ENCODE assay signal across 8 cellular contexts in the genomic region with DNA sequence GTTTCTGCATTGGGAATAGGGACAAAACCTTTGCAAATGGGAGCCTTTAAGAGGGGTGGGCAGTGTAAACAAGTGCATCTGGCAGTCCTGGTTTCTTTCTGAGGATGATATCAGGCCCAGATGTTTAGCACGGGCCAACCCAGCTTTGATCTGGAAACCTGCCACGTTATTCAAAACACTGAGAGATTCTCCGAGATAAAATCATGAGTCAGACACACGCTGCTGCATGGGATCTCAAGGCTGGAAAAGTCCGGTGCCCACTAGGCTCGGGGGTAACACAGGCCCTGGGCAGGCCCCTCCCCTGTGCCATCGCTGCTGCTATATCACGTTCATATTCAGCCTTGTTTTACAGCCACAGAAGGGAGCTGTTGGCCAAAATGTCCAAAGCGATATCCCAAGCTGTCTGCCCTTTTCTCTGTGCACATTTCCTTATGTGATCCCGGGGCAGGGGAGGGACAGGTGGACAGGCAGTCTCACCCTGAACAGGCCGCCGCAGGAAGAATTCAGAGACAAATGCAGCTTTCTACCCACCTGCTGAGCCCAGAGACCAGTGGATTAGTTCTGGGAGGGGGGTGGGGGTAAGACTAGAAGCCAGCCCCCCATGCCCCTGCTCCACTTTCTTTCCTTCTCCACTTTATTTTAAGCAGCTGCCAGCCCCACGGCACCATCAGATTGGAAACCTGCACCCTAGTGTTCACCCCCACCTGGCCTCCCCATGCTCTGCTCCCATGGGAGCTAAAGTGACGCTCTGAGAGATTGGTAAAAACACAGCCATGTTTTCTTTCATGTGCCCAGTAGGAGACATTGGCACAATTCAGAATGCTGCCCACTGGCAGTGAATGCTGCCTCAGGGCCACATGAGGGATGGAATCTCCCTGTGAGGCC.
DNase-seq lines count a peak whose midpoint lies in the region; ATAC-seq and TF ChIP-seq lines count a peak whose summit lies in the region.

No MANE protein-coding gene starts in this region.

- H3K4me3 Mint-ChIP-seq in type B pancreatic cell, result no peak overlapping the region
- H3K4me3 Mint-ChIP-seq in stimulated activated effector memory CD8-positive, alpha-beta T cell treated with anti-CD3 and anti-CD28 coated beads, Interleukin-12 subunit alpha, Interleukin-12 subunit beta, amount 100 ng/mL, for 72 hours, result no peak overlapping the region

- H3K27ac Mint-ChIP-seq in type B pancreatic cell, result no peak overlapping the region
- no peak overlapping the region for H3K27ac Mint-ChIP-seq in stimulated activated effector memory CD8-positive, alpha-beta T cell treated with anti-CD3 and anti-CD28 coated beads, Interleukin-12 subunit alpha, Interleukin-12 subunit beta, amount 100 ng/mL, for 72 hours

- DNase-seq in NCI-H1105 treated with DMSO at 0.1 percent for 48 hours (lab: John Stamatoyannopoulos, UW) (peak; percentile 19), NCI-H1105 (lab: John Stamatoyannopoulos, UW) (no peak), body of pancreas (peak in 3 of 4 donors; percentile 26 to 42 (median 36)), islet precursor cell (peak; percentile 51), type B pancreatic cell (ENCODE audit: extremely low spot score, unreplicated experiment) (peak; percentile 51), GDM1 (lab: John Stamatoyannopoulos, UW) (no peak)
- no peak for DNase-seq in stimulated activated effector memory CD8-positive, alpha-beta T cell treated with anti-CD3 and anti-CD28 coated beads, Interleukin-12 subunit alpha, Interleukin-12 subunit beta, amount 100 ng/mL, for 72 hours (ENCODE audit: low spot score in 2 of 2)

- no peaks in the 10 kb centered on the region for H3K27me3 ChIP-seq in body of pancreas

- H3K27ac ChIP-seq in body of pancreas, result no peak overlapping the region

- ATAC-seq in body of pancreas (no peak), GM21737 (IDR thresholded peaks at IDR 0.05; ENCODE audit: unreplicated experiment) (no peak)
- ATAC-seq in stimulated activated effector memory CD8-positive, alpha-beta T cell treated with anti-CD3 and anti-CD28 coated beads, Interleukin-12 subunit alpha, Interleukin-12 subunit beta, amount 100 ng/mL, for 72 hours, result no peak

- TF ChIP-seq CTCF in body of pancreas (IDR thresholded peaks at IDR 0.05) (no peak), type B pancreatic cell (conservative IDR thresholded peaks at IDR 0.05) (no peak)

- H3K4me1 Mint-ChIP-seq in type B pancreatic cell (ENCODE audit: unreplicated experiment), result peaks cover 6% of the 10 kb centered on the region
- H3K4me1 Mint-ChIP-seq in stimulated activated effector memory CD8-positive, alpha-beta T cell treated with anti-CD3 and anti-CD28 coated beads, Interleukin-12 subunit alpha, Interleukin-12 subunit beta, amount 100 ng/mL, for 72 hours, result peaks cover 6% of the 10 kb centered on the region

- intact Hi-C loops in body of pancreas (cut with DNase I), result no loop called here

- no peaks in the 10 kb centered on the region for H3K9me3 ChIP-seq in body of pancreas

- H3K27me3 Mint-ChIP-seq in type B pancreatic cell, result peaks cover 8% of the 10 kb centered on the region

- no peaks in the 10 kb centered on the region for H3K9me3 Mint-ChIP-seq in type B pancreatic cell
- no peaks in the 10 kb centered on the region for H3K9me3 Mint-ChIP-seq in stimulated activated effector memory CD8-positive, alpha-beta T cell treated with anti-CD3 and anti-CD28 coated beads, Interleukin-12 subunit alpha, Interleukin-12 subunit beta, amount 100 ng/mL, for 72 hours

- H3K4me3 ChIP-seq in body of pancreas, result no peak overlapping the region

- whole genome bisulfite sequencing in body of pancreas, 2 donors, result 46 to 51% methylated on average over 14 of the region's 14 CpGs

- H3K36me3 ChIP-seq in body of pancreas (replicated peaks in 1 of 2; ENCODE audit: insufficient read depth in 1 of 2, low read depth in 2 of 2), result peaks cover 0 to 1% of the 10 kb centered on the region in 2 donors

- no peaks in the 10 kb centered on the region for H3K36me3 Mint-ChIP-seq in type B pancreatic cell
- no peaks in the 10 kb centered on the region for H3K36me3 Mint-ChIP-seq in stimulated activated effector memory CD8-positive, alpha-beta T cell treated with anti-CD3 and anti-CD28 coated beads, Interleukin-12 subunit alpha, Interleukin-12 subunit beta, amount 100 ng/mL, for 72 hours

- TF ChIP-seq POLR2A in body of pancreas (IDR thresholded peaks at IDR 0.05), result no peak

- peaks cover 4% of the 10 kb centered on the region for H3K4me1 ChIP-seq in body of pancreas

Comparison
In these comparisons a context has a peak if more than half of its experiments do, and no peak if none do; other contexts are left out.
1. DNase-seq: peak in NCI-H1105 treated with DMSO at 0.1 percent for 48 hours (single experiment), body of pancreas (3 of 4), islet precursor cell (single experiment) and type B pancreatic cell (single experiment); none in NCI-H1105 (single experiment), GDM1 (single experiment) and stimulated activated effector memory CD8-positive, alpha-beta T cell treated with anti-CD3 and anti-CD28 coated beads, Interleukin-12 subunit alpha, Interleukin-12 subunit beta, amount 100 ng/mL, for 72 hours (0 of 2).